In genomic region chr4:100811046-100811445, GRCh38 we compare ENCODE assay signal across 1 cellular context.
TF ChIP-seq lines count a peak whose summit lies in the region.

No MANE protein-coding gene starts in this region.

TF ChIP-seq in H1, 55 proteins besides CTCF, POLR2A, EP300 and RAD21 (continued from another document):
- peak; percentile 85 for TF ChIP-seq CHD7 (IDR thresholded peaks at IDR 0.05; ENCODE audit: insufficient replicate concordance, low read length)
